In the genomic region with DNA sequence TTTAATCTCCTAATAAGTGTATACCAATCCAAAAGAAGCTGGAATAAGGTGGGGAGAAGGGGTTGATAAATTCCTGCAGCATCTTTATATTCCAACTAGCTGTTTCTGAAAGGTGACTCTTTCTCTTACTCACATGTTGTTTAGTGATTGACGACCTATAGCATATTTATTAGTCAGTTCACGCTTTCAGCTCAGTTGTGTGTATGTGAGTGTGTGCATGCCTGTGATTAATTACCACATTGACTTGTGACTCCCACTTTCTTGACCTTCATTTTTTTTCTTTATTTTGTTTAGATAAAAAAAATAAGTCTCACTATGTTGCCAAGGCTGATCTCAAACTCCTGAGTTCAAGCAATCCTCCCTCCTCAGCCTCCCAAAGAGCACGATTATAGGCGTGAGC, we compare ENCODE assay signal across 12 cellular contexts. TPM values are rescaled to one million over a fixed set of nuclear protein-coding genes. Genes with fewer than 3 reads are reported as not detected.
DNase-seq lines count a peak whose midpoint lies in the region; ATAC-seq and TF ChIP-seq lines count a peak whose summit lies in the region.
"Had no signal": no experiment of that assay in that cellular context is flagged by ENCODE, and none has a peak within 500 bp of the region (broad histone marks: within the 10 kb centered on the region; RNA-seq: fewer than 3 reads in every experiment).

No MANE protein-coding gene starts in this region.

- H3K4me1 ChIP-seq in right cardiac atrium (ENCODE audit: control insufficient read depth, insufficient read depth, low read length) (peaks cover 52% of the 10 kb centered on the region), colonic mucosa (peaks cover 5% of the 10 kb centered on the region)

- H3K27me3 ChIP-seq in right cardiac atrium (ENCODE audit: control insufficient read depth, insufficient read depth) (no peaks in the 10 kb centered on the region), colonic mucosa (no peaks in the 10 kb centered on the region)

- ATAC-seq in right cardiac atrium (no peak), left ventricle myocardium superior (no peak), GM18907 (IDR thresholded peaks at IDR 0.05; ENCODE audit: unreplicated experiment) (no peak)
- ATAC-seq in natural killer cell treated with Interleukin-12 subunit alpha and Interleukin-12 subunit beta and Interleukin-15 and Interleukin-18, amount 100 ng/mL, for 72 hours, result no peak

- intact Hi-C loops in right cardiac atrium (cut with DNase I), result loop anchor here in 1 of 4 donors (5.0 kb wide), 1 partner anchor 44 kb away; a partner anchor contains a TSS
- intact Hi-C loops in left ventricle myocardium superior (cut with micrococcal nuclease), result no loop called here
- intact Hi-C loops in colonic mucosa (cut with DNase I), result no loop called here

- H3K4me1 Mint-ChIP-seq in natural killer cell treated with Interleukin-12 subunit alpha and Interleukin-12 subunit beta and Interleukin-15 and Interleukin-18, amount 100 ng/mL, for 72 hours (ENCODE audit: low read depth in 2 of 2), result peaks cover 87 to 89% of the 10 kb centered on the region in 2 donors

- peak overlapping the region; percentile 93 to 100 for H3K27ac Mint-ChIP-seq in natural killer cell treated with Interleukin-12 subunit alpha and Interleukin-12 subunit beta and Interleukin-15 and Interleukin-18, amount 100 ng/mL, for 72 hours

- no peaks in the 10 kb centered on the region for H3K36me3 Mint-ChIP-seq in natural killer cell treated with Interleukin-12 subunit alpha and Interleukin-12 subunit beta and Interleukin-15 and Interleukin-18, amount 100 ng/mL, for 72 hours

- 80% methylated on average over 4 of the region's 4 CpGs for WGBS in right cardiac atrium

- H3K27ac ChIP-seq in right cardiac atrium (ENCODE audit: low read length) (peak overlapping the region; percentile 86), colonic mucosa (peak overlapping the region; percentile 26)

- no peaks in the 10 kb centered on the region for H3K9me3 ChIP-seq in right cardiac atrium (ENCODE audit: control insufficient read depth, low read length)
- H3K9me3 ChIP-seq in colonic mucosa, result no peaks in the 10 kb centered on the region
- H3K9me3 ChIP-seq: SK-N-SH had no signal

- no peaks in the 10 kb centered on the region for H3K9me3 Mint-ChIP-seq in natural killer cell treated with Interleukin-12 subunit alpha and Interleukin-12 subunit beta and Interleukin-15 and Interleukin-18, amount 100 ng/mL, for 72 hours

- H3K36me3 ChIP-seq in colonic mucosa, result no peaks in the 10 kb centered on the region

- no peak overlapping the region for H3K4me3 Mint-ChIP-seq in natural killer cell treated with Interleukin-12 subunit alpha and Interleukin-12 subunit beta and Interleukin-15 and Interleukin-18, amount 100 ng/mL, for 72 hours

- no peak for TF ChIP-seq CTCF in colonic mucosa (IDR thresholded peaks at IDR 0.05)

- DNase-seq in right cardiac atrium (no peak), left ventricle myocardium superior (no peak), colonic mucosa (no peak), amniotic stem cell (lab: John Stamatoyannopoulos, UW) (no peak), GM03348 (ENCODE audit: low spot score) (no peak)
- DNase-seq in natural killer cell treated with Interleukin-12 subunit alpha and Interleukin-12 subunit beta and Interleukin-15 and Interleukin-18, amount 100 ng/mL, for 72 hours (ENCODE audit: low spot score), result no peak
- DNase-seq in effector CD4-positive, alpha-beta T cell, result no peak
- DNase-seq: activated CD4-positive, CD25-positive, alpha-beta regulatory T cell; NCI-H1092 treated with DMSO at 0.1 percent for 48 hours; NCI-H2227 treated with DMSO at 0.1 percent for 48 hours; SK-N-SH had no signal

- no peak overlapping the region for H3K4me3 ChIP-seq in right cardiac atrium (ENCODE audit: low read length)
- H3K4me3 ChIP-seq in colonic mucosa, result no peak overlapping the region

- no peak overlapping the region for H3K9ac ChIP-seq in colonic mucosa (ENCODE audit: low read depth in 2 of 2, low read length in 2 of 2)

- no peaks in the 10 kb centered on the region for H3K27me3 Mint-ChIP-seq in natural killer cell treated with Interleukin-12 subunit alpha and Interleukin-12 subunit beta and Interleukin-15 and Interleukin-18, amount 100 ng/mL, for 72 hours

RNA-seq across cellular contexts. Expression of a gene that starts 44.4 kb away (rescaled TPM):
- total RNA-seq in right cardiac atrium, result 100 to 1,000 TPM in 3 of 4 donors, 10 to 100 TPM in 1; 97.0 to 132 (median 112) TPM
- 65.7 TPM for polyA plus RNA-seq in right cardiac atrium
- total RNA-seq in left ventricle myocardium superior, result 69.5 TPM
- 10 to 100 TPM; 10.5 to 57.6 TPM for total RNA-seq in colonic mucosa
- 100 to 1,000 TPM; 158 to 191 TPM for total RNA-seq in natural killer cell treated with Interleukin-12 subunit alpha and Interleukin-12 subunit beta and Interleukin-15 and Interleukin-18, amount 100 ng/mL, for 72 hours
